In the genomic region with DNA sequence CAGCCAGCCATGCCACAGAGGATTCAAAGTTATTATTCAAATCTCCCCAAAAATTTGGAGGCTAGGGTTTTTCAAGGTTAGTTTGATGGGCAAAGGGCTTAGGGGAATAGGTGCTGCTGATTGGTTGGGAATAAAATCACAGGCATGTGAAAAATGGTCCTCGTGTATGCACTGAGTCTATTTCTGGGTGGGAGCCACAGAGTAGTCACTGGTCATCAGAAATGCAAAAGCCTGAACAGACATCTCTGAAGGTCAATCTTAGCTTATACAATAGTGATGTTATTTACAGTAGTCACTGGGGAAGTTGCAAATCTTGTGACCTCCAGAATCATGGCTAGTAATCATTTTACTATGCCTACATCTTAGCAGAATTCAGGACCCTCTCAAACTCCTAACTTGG, we compare ENCODE assay signal across 1 cellular context.
TF ChIP-seq lines count a peak whose summit lies in the region.

No MANE protein-coding gene starts in this region.

TF ChIP-seq in HepG2, 621 proteins besides CTCF, POLR2A, EP300 and RAD21:
- TF ChIP-seq ZNF292 (CRISPR knock-in tag; IDR thresholded peaks at IDR 0.05; ENCODE audit: borderline replicate concordance, low read depth) (no peak), TAF1 (CRISPR knock-in tag; IDR thresholded peaks at IDR 0.05) (no peak), ZNF749 (CRISPR knock-in tag; IDR thresholded peaks at IDR 0.05; ENCODE audit: borderline replicate concordance) (no peak), REL (CRISPR knock-in tag; conservative IDR thresholded peaks at IDR 0.05) (no peak), SMAD1 (CRISPR knock-in tag; IDR thresholded peaks at IDR 0.05; ENCODE audit: borderline replicate concordance, low read depth) (no peak), MIXL1 (CRISPR knock-in tag; IDR thresholded peaks at IDR 0.05) (no peak), ZNF777 (CRISPR knock-in tag; IDR thresholded peaks at IDR 0.05) (no peak), ZNF546 (CRISPR knock-in tag; conservative IDR thresholded peaks at IDR 0.05) (no peak), NCOA5 (CRISPR knock-in tag; IDR thresholded peaks at IDR 0.05) (no peak), THYN1 (CRISPR knock-in tag; IDR thresholded peaks at IDR 0.05; ENCODE audit: borderline replicate concordance, low read depth) (no peak), NFE2L2 (IDR thresholded peaks at IDR 0.05; ENCODE audit: low read length) (no peak), NR1H2 (CRISPR knock-in tag; IDR thresholded peaks at IDR 0.05; ENCODE audit: borderline replicate concordance, low read depth) (no peak), ZNF784 (CRISPR knock-in tag; IDR thresholded peaks at IDR 0.05; ENCODE audit: borderline replicate concordance) (no peak), CCAR2 (optimal IDR thresholded peaks at IDR 0.05; ENCODE audit: low read depth, low read length) (no peak), ZNF709 (CRISPR knock-in tag; IDR thresholded peaks at IDR 0.05) (no peak), SNRNP70 (IDR thresholded peaks at IDR 0.05; ENCODE audit: low read depth, low read length) (no peak), TBL1XR1 (IDR thresholded peaks at IDR 0.05; ENCODE audit: borderline replicate concordance, low read length, partially characterized antibody) (no peak)
- TF ChIP-seq, protein P1, sequence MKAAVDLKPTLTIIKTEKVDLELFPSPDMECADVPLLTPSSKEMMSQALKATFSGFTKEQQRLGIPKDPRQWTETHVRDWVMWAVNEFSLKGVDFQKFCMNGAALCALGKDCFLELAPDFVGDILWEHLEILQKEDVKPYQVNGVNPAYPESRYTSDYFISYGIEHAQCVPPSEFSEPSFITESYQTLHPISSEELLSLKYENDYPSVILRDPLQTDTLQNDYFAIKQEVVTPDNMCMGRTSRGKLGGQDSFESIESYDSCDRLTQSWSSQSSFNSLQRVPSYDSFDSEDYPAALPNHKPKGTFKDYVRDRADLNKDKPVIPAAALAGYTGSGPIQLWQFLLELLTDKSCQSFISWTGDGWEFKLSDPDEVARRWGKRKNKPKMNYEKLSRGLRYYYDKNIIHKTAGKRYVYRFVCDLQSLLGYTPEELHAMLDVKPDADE (CRISPR knock-in tag; IDR thresholded peaks at IDR 0.05), result no peak
- TF ChIP-seq, protein P2, sequence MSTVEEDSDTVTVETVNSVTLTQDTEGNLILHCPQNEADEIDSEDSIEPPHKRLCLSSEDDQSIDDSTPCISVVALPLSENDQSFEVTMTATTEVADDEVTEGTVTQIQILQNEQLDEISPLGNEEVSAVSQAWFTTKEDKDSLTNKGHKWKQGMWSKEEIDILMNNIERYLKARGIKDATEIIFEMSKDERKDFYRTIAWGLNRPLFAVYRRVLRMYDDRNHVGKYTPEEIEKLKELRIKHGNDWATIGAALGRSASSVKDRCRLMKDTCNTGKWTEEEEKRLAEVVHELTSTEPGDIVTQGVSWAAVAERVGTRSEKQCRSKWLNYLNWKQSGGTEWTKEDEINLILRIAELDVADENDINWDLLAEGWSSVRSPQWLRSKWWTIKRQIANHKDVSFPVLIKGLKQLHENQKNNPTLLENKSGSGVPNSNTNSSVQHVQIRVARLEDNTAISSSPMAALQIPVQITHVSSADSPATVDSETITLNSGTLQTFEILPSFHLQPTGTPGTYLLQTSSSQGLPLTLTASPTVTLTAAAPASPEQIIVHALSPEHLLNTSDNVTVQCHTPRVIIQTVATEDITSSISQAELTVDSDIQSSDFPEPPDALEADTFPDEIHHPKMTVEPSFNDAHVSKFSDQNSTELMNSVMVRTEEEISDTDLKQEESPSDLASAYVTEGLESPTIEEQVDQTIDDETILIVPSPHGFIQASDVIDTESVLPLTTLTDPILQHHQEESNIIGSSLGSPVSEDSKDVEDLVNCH (CRISPR knock-in tag; IDR thresholded peaks at IDR 0.05), result no peak
- TF ChIP-seq, protein P3, sequence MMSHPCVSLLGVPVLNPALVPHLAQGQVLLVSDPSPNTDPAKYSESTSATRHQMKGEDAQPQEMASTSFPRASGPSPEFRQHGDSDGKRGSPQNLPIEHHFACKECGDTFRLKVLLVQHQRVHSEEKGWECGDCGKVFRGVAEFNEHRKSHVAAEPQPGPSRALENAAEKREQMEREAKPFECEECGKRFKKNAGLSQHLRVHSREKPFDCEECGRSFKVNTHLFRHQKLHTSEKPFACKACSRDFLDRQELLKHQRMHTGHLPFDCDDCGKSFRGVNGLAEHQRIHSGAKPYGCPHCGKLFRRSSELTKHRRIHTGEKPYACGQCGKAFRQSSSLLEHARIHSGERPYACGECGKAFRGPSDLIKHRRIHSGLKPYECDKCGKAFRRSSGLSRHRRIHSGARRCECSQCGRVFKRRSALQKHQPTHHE (CRISPR knock-in tag; IDR thresholded peaks at IDR 0.05; ENCODE audit: borderline replicate concordance), result no peak
TF ChIP-seq in HepG2: peak in this region for 0.
